In the genomic region with DNA sequence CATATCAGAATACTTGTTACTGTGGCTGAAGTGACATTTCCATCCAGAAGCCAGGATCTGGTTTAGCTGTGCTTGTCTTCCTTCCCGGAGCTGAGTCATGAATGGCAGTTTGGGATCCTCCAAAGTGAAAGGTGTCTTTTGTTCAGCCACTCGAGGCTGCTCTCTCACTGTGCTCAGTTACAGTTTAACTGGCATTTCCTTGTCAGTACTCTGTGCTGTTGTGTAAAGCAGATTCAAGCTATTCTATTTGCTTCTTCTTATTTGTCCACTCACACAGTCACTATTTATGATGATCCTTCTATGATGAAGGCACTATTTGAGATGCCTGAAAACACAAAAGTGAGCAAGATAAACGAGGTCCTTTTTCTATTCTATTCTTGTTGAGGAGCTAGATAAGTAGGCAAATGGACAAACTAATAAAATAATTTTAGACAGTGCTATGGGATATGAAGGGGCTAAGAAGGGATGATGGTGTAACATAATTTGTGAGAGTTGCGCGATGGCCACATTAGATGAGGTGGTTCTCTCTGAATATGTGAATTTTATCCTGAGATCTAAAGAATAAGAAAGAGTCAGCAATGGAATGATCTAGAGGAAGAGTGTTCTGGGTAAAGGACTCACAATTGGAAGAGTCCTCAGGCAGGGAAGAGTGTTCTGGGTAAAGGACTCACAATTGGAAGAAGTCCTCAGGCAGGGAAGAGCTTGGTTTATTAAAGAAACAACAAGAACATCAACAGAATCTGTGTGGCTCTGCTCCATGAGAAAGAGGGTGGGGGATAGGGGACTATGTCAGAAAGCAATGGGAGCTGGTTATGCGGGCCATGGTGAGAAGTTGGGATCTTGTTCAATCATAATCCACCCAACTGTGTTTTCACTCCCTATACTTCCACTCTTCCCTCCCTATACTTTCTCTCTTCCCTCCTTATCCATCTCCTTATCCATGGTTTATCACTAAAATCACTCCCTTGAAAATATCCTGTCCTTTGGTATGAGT, we compare ENCODE assay signal across 11 cellular contexts. TPM values are rescaled to one million over a fixed set of nuclear protein-coding genes. Genes with fewer than 3 reads are reported as not detected.
DNase-seq lines count a peak whose midpoint lies in the region; ATAC-seq and TF ChIP-seq lines count a peak whose summit lies in the region.
"Had no signal": no experiment of that assay in that cellular context is flagged by ENCODE, and none has a peak within 500 bp of the region (broad histone marks: within the 10 kb centered on the region; RNA-seq: fewer than 3 reads in every experiment).

No MANE protein-coding gene starts in this region.

- no peak for DNase-seq in left ventricle myocardium superior
- DNase-seq in Right ventricle myocardium inferior (ENCODE audit: missing footprints) = no peak
- DNase-seq in WTC11 (ENCODE audit: low spot score) = no peak
- no peak for DNase-seq in left lung
- no peak for DNase-seq in tibial artery
- DNase-seq in type B pancreatic cell (ENCODE audit: extremely low spot score, unreplicated experiment) = no peak
- DNase-seq in NCI-H446 (lab: John Stamatoyannopoulos, UW) = no peak
- DNase-seq: NCI-H1092 treated with DMSO at 0.1 percent for 48 hours had no signal

- H3K27me3 Mint-ChIP-seq in WTC11 (ENCODE audit: low read depth) (no peaks in the 10 kb centered on the region), type B pancreatic cell (no peaks in the 10 kb centered on the region)

- H3K36me3 ChIP-seq in left lung = no peaks in the 10 kb centered on the region
- no peaks in the 10 kb centered on the region for H3K36me3 ChIP-seq in tibial artery

- intact Hi-C loops in left ventricle myocardium superior (cut with micrococcal nuclease) (no loop called here), Right ventricle myocardium inferior (cut with DNase I) (no loop called here), left lung (cut with DNase I) (no loop called here), tibial artery (cut with DNase I; ENCODE audit: low total_unique reads) (no loop called here)

- H3K4me3 Mint-ChIP-seq in WTC11 (no peak overlapping the region), type B pancreatic cell (no peak overlapping the region)
- H3K4me3 Mint-ChIP-seq: B cell had no signal

- H3K4me1 ChIP-seq in left lung (peaks cover 0 to 23% of the 10 kb centered on the region in 2 donors), tibial artery (no peaks in the 10 kb centered on the region)

- H3K27ac ChIP-seq in left lung (peak overlapping the region; percentile 73 to 75), tibial artery (no peak overlapping the region)

- ATAC-seq in left ventricle myocardium superior (peak; percentile 34), Right ventricle myocardium inferior (no peak), WTC11 (no peak), left lung (peak; percentile 76), GM18502 (IDR thresholded peaks at IDR 0.05; ENCODE audit: poor library complexity, unreplicated experiment) (no peak)

- no peaks in the 10 kb centered on the region for H3K9me3 ChIP-seq in left lung
- peaks cover 0 to 8% (median 0%) of the 10 kb centered on the region in 3 donors for H3K9me3 ChIP-seq in tibial artery

- H3K27ac Mint-ChIP-seq in WTC11 (no peak overlapping the region), type B pancreatic cell (no peak overlapping the region)
- H3K27ac Mint-ChIP-seq: B cell had no signal

- H3K9me3 Mint-ChIP-seq in WTC11 (peaks cover 12% of the 10 kb centered on the region), type B pancreatic cell (no peaks in the 10 kb centered on the region)

- H3K36me3 Mint-ChIP-seq in WTC11 (no peaks in the 10 kb centered on the region), type B pancreatic cell (no peaks in the 10 kb centered on the region)

- H3K4me1 Mint-ChIP-seq in WTC11 = 0 out of 2 replicates have a peak, but pooled peaks cover 4% of the 10 kb centered on the region
- H3K4me1 Mint-ChIP-seq in type B pancreatic cell (ENCODE audit: unreplicated experiment) = peaks cover 6% of the 10 kb centered on the region

- no peak for TF ChIP-seq CTCF in WTC11 (IDR thresholded peaks at IDR 0.05)
- no peak for TF ChIP-seq CTCF in left lung (IDR thresholded peaks at IDR 0.05)
- TF ChIP-seq CTCF in tibial artery (IDR thresholded peaks at IDR 0.05) = no peak
- TF ChIP-seq CTCF in type B pancreatic cell (conservative IDR thresholded peaks at IDR 0.05) = no peak

- H3K4me3 ChIP-seq in left lung = no peak overlapping the region
- no peak overlapping the region for H3K4me3 ChIP-seq in tibial artery

- CTCF ChIA-PET in WTC11 (lab: Charles Lee) = interaction anchor here (0.7 kb wide), 1 partner anchor 31 kb away, joined by 3 read pairs; no protein-coding TSS in a partner anchor

- POLR2A ChIA-PET in WTC11 (lab: Charles Lee) = no interaction called here

- no peaks in the 10 kb centered on the region for H3K27me3 ChIP-seq in left lung
- no peaks in the 10 kb centered on the region for H3K27me3 ChIP-seq in tibial artery

TF ChIP-seq in WTC11, 78 proteins besides CTCF, POLR2A, EP300 and RAD21:
- TF ChIP-seq GABPB1 (CRISPR knock-in tag; IDR thresholded peaks at IDR 0.05) = 0 out of 2 replicates have a peak, but pooled peaks have one; percentile 57
- no peak for TF ChIP-seq NFE2L1 (CRISPR knock-in tag; IDR thresholded peaks at IDR 0.05)

RNA-seq across cellular contexts. Expression of gene CYP24A1, which starts 40.1 kb away (rescaled TPM):
- total RNA-seq in left ventricle myocardium superior = not detected
- total RNA-seq in Right ventricle myocardium inferior = not detected
- total RNA-seq in WTC11 (2021) = not detected in 3 replicates
- total RNA-seq in left lung = 1 to 10 TPM in 1 of 2 donors, under 1 TPM in 1; 0.64 to 3.4 TPM
- total RNA-seq in type B pancreatic cell (ENCODE audit: low replicate concordance) = 7.1 and 21.1 TPM in 2 replicates
- total RNA-seq: B cell, subcutaneous adipose tissue had no signal

Comparison
In these comparisons a context has a peak if more than half of its experiments do, and no peak if none do; other contexts are left out.
1. ATAC-seq: peak in left ventricle myocardium superior (single experiment) and left lung (single experiment); none in Right ventricle myocardium inferior (single experiment), WTC11 (single experiment) and GM18502 (single experiment).
2. H3K27ac ChIP-seq: peak in left lung (2 of 2); none in tibial artery (0 of 2).